Comparison of ENCODE assay signal across 21 cellular contexts in genomic region chr3:195796795-195797194, GRCh38. TPM values are rescaled to one million over a fixed set of nuclear protein-coding genes. Genes with fewer than 3 reads are reported as not detected.
"Had no signal": no experiment of that assay in that cellular context is flagged by ENCODE, and none has a peak within 500 bp of the region (broad histone marks: within the 10 kb centered on the region; RNA-seq: fewer than 3 reads in every experiment).

No MANE protein-coding gene starts in this region.

- DNase-seq: KBM-7, MV-4-11, NCI-H1048, NCI-H1105, NCI-H1417, NCI-H1436 treated with DMSO at 0.1 percent for 48 hours, NCI-H1694, NCI-H187 treated with DMSO at 0.1 percent for 48 hours, NCI-H2029 treated with DMSO at 0.1 percent for 48 hours, NCI-H2171 treated with DMSO at 0.1 percent for 48 hours, NCI-H524, NCI-H526 treated with DMSO at 0.1 percent for 48 hours, NCI-H748 treated with DMSO at 0.1 percent for 48 hours, RPMI8226, SHP77, SK-N-SH had no signal

- H3K9ac ChIP-seq: SK-N-SH had no signal

- H3K4me2 ChIP-seq: SK-N-SH had no signal

- H3K9me3 ChIP-seq: SK-N-SH had no signal

RNA-seq across cellular contexts. Expression of gene MUC4, which starts 14.9 kb away (rescaled TPM):
- total RNA-seq: HT-29, LHCN-M2, MCF 10A, NCI-H460, SK-MEL-5 had no signal
